In the genomic region with DNA sequence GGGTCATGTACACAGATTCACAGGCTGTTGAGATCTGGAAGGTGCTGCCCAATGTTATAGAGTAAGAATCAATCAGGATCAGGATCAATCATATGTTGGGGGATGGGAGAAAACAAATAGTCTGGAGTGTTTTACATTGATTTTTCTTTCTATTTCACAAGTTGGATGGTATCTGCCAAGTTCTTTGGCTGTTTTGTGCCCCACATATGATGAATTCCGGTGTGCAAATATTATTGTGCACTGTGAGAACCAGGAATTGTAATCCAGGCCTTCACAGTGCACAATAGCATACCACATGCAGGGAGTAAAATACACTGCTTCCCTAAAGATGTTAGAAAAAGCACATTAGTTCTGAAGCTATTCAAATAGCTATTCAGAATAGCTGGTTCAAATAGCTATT, we compare ENCODE assay signal across 25 cellular contexts.
"Had no signal": no experiment of that assay in that cellular context is flagged by ENCODE, and none has a peak within 500 bp of the region (broad histone marks: within the 10 kb centered on the region; RNA-seq: fewer than 3 reads in every experiment).

No MANE protein-coding gene starts in this region.

- H3K4me3 ChIP-seq: ascending aorta, body of pancreas, cardiac muscle cell, SK-N-MC had no signal

- H3K27ac Mint-ChIP-seq: activated CD4-positive, alpha-beta memory T cell treated with anti-CD3 and anti-CD28 coated beads for 36 hours; activated CD4-positive, alpha-beta T cell treated with anti-CD3 and anti-CD28 coated beads, Interleukin-2, amount 10 ng/mL, durations not matched to agents 7 days and 5 days; activated naive CD8-positive, alpha-beta T cell treated with anti-CD3 and anti-CD28 coated beads, Interleukin-2, amount 50 U/mL, for 24 hours; T-cell had no signal

- ATAC-seq: activated naive CD4-positive, alpha-beta T cell treated with anti-CD3 and anti-CD28 coated beads, Interleukin-2, amount 50 U/mL, for 72 hours; activated naive CD8-positive, alpha-beta T cell treated with anti-CD3 and anti-CD28 coated beads, Interleukin-2, amount 50 U/mL, for 24 hours; activated T-cell treated with anti-CD3 and anti-CD28 coated beads, Interleukin-2, amount 50 U/mL, for 4 hours; body of pancreas had no signal

- H3K27me3 Mint-ChIP-seq: activated CD4-positive, alpha-beta memory T cell treated with anti-CD3 and anti-CD28 coated beads for 36 hours; activated CD4-positive, alpha-beta T cell treated with anti-CD3 and anti-CD28 coated beads, Interleukin-2, amount 10 ng/mL, durations not matched to agents 7 days and 5 days; activated naive CD8-positive, alpha-beta T cell treated with anti-CD3 and anti-CD28 coated beads, Interleukin-2, amount 50 U/mL, for 24 hours; T-cell had no signal

- H3K4me1 ChIP-seq: ascending aorta, body of pancreas had no signal

- H3K9me3 Mint-ChIP-seq: activated CD4-positive, alpha-beta memory T cell treated with anti-CD3 and anti-CD28 coated beads for 36 hours; activated CD4-positive, alpha-beta T cell treated with anti-CD3 and anti-CD28 coated beads, Interleukin-2, amount 10 ng/mL, durations not matched to agents 7 days and 5 days; activated naive CD4-positive, alpha-beta T cell treated with anti-CD3 and anti-CD28 coated beads, Interleukin-2, amount 50 U/mL, for 72 hours; activated naive CD8-positive, alpha-beta T cell treated with anti-CD3 and anti-CD28 coated beads, Interleukin-2, amount 50 U/mL, for 24 hours; activated T-cell treated with anti-CD3 and anti-CD28 coated beads, Interleukin-2, amount 50 U/mL, for 4 hours had no signal

- H3K9me3 ChIP-seq: body of pancreas had no signal

- H3K4me3 Mint-ChIP-seq: activated CD4-positive, alpha-beta memory T cell treated with anti-CD3 and anti-CD28 coated beads for 36 hours; activated CD4-positive, alpha-beta T cell treated with anti-CD3 and anti-CD28 coated beads, Interleukin-2, amount 10 ng/mL, durations not matched to agents 7 days and 5 days; activated naive CD8-positive, alpha-beta T cell treated with anti-CD3 and anti-CD28 coated beads, Interleukin-2, amount 50 U/mL, for 24 hours; activated T-cell treated with anti-CD3 and anti-CD28 coated beads, Interleukin-2, amount 50 U/mL, for 4 hours; T-cell had no signal

- H3K4me2 ChIP-seq: KMS-11 had no signal

- H3K27ac ChIP-seq: ascending aorta, body of pancreas, cardiac muscle cell, KMS-11, SK-N-MC, VCaP had no signal

- H3K9ac ChIP-seq: KMS-11 had no signal

- H3K4me1 Mint-ChIP-seq: activated CD4-positive, alpha-beta T cell treated with anti-CD3 and anti-CD28 coated beads, Interleukin-2, amount 10 ng/mL, durations not matched to agents 7 days and 5 days; activated naive CD8-positive, alpha-beta T cell treated with anti-CD3 and anti-CD28 coated beads, Interleukin-2, amount 50 U/mL, for 24 hours; T-cell had no signal

- H3K36me3 ChIP-seq: ascending aorta, cardiac muscle cell had no signal

- H3K36me3 Mint-ChIP-seq: activated CD4-positive, alpha-beta memory T cell treated with anti-CD3 and anti-CD28 coated beads for 36 hours; activated naive CD4-positive, alpha-beta T cell treated with anti-CD3 and anti-CD28 coated beads, Interleukin-2, amount 50 U/mL, for 72 hours; T-cell had no signal

- DNase-seq: activated CD4-positive, alpha-beta memory T cell treated with anti-CD3 and anti-CD28 coated beads for 36 hours; activated CD4-positive, alpha-beta T cell treated with anti-CD3 and anti-CD28 coated beads, Interleukin-2, amount 10 ng/mL, durations not matched to agents 7 days and 5 days; activated CD4-positive, CD25-positive, alpha-beta regulatory T cell; activated CD8-positive, alpha-beta memory T cell treated with anti-CD3 and anti-CD28 coated beads for 24 hours; activated effector memory CD4-positive, alpha-beta T cell treated with anti-CD3 and anti-CD28 coated beads, Interleukin-2, amount 50 U/mL, for 16 hours; activated naive CD4-positive, alpha-beta T cell treated with Interleukin-2 at 50 U/mL for 16 hours; activated naive CD8-positive, alpha-beta T cell treated with anti-CD3 and anti-CD28 coated beads, Interleukin-2, amount 50 U/mL, for 24 hours; activated T-cell treated with anti-CD3 and anti-CD28 coated beads, Interleukin-2, amount 50 U/mL, for 4 hours; amniotic stem cell; body of pancreas; NCI-H1092; NCI-H1417; NCI-H1694; NCI-H2029; NCI-H510A treated with DMSO at 0.1 percent for 48 hours; NCI-H82; T-cell; T-helper 2 cell; T1000 had no signal

- H3K27me3 ChIP-seq: ascending aorta, body of pancreas, cardiac muscle cell had no signal
